2 cellular contexts compared by ENCODE assay signal in the genomic region with DNA sequence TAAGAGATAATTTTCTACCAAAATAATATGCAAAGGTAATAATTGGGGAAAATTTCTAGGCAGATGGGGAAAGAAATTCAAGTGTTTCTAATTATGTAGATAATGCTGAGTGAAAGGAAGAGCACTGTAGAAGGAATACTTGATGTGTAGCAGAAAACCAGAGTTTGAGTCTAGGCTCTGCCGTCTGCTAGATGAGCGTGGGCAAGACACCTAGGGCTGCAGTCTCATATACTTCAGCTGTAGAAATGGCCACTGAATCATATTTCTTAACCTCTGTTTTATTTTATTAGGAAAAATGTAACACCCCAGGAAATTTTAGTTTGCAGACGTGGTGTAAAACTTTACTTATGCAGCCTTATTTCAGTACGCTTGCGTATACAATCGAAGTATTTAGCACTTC.
TF ChIP-seq lines count a peak whose summit lies in the region.

No MANE protein-coding gene starts in this region.

TF ChIP-seq in HCT116, 20 proteins besides CTCF, POLR2A, EP300 and RAD21:
- TF ChIP-seq ZNF274 (IDR thresholded peaks at IDR 0.05; ENCODE audit: low read depth, low read length): no peak
- no peak for TF ChIP-seq ZBTB33 (IDR thresholded peaks at IDR 0.05; ENCODE audit: extremely low read depth, insufficient replicate concordance, low read length)
- no peak for TF ChIP-seq POLR2AphosphoS5 (IDR thresholded peaks at IDR 0.05; ENCODE audit: low read depth, low read length)
- no peak for TF ChIP-seq SIN3A (IDR thresholded peaks at IDR 0.05; ENCODE audit: low read depth)
- no peak for TF ChIP-seq CEBPB (IDR thresholded peaks at IDR 0.05; ENCODE audit: low read depth)
- TF ChIP-seq JUND (IDR thresholded peaks at IDR 0.05): no peak
- TF ChIP-seq REST (IDR thresholded peaks at IDR 0.05; ENCODE audit: low read depth): no peak
- TF ChIP-seq CBX3 (IDR thresholded peaks at IDR 0.05; ENCODE audit: low read depth): no peak
- no peak for TF ChIP-seq SRF (IDR thresholded peaks at IDR 0.05; ENCODE audit: low read depth)
- TF ChIP-seq FOSL1 (IDR thresholded peaks at IDR 0.05; ENCODE audit: low read depth): no peak
- TF ChIP-seq, protein P1, sequence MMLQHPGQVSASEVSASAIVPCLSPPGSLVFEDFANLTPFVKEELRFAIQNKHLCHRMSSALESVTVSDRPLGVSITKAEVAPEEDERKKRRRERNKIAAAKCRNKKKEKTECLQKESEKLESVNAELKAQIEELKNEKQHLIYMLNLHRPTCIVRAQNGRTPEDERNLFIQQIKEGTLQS (IDR thresholded peaks at IDR 0.05): no peak
- TF ChIP-seq ZFX (IDR thresholded peaks at IDR 0.05): no peak
- TF ChIP-seq SP1 (IDR thresholded peaks at IDR 0.05; ENCODE audit: low read depth): no peak
- no peak for TF ChIP-seq ELF1 (IDR thresholded peaks at IDR 0.05; ENCODE audit: borderline replicate concordance, low read depth)
- no peak for TF ChIP-seq YY1 (IDR thresholded peaks at IDR 0.05; ENCODE audit: extremely low read depth, insufficient replicate concordance, low read depth, low read length)
- TF ChIP-seq EZH2phosphoT487 (IDR thresholded peaks at IDR 0.05; ENCODE audit: borderline replicate concordance): no peak
- TF ChIP-seq EGR1 (IDR thresholded peaks at IDR 0.05; ENCODE audit: low read depth): no peak

TF ChIP-seq in SK-N-SH, 30 proteins besides CTCF, POLR2A, EP300 and RAD21:
- TF ChIP-seq NRF1 (IDR thresholded peaks at IDR 0.05; ENCODE audit: low read depth, low read length): no peak
- TF ChIP-seq, protein P2, sequence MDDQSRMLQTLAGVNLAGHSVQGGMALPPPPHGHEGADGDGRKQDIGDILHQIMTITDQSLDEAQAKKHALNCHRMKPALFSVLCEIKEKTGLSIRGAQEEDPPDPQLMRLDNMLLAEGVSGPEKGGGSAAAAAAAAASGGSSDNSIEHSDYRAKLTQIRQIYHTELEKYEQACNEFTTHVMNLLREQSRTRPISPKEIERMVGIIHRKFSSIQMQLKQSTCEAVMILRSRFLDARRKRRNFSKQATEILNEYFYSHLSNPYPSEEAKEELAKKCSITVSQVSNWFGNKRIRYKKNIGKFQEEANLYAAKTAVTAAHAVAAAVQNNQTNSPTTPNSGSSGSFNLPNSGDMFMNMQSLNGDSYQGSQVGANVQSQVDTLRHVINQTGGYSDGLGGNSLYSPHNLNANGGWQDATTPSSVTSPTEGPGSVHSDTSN (IDR thresholded peaks at IDR 0.05): no peak
